In genomic region chr1:226408285-226409184, GRCh38 we compare ENCODE assay signal across 8 cellular contexts. TPM values are rescaled to one million over a fixed set of nuclear protein-coding genes. Genes with fewer than 3 reads are reported as not detected.
DNase-seq lines count a peak whose midpoint lies in the region; ATAC-seq and TF ChIP-seq lines count a peak whose summit lies in the region.

No MANE protein-coding gene starts in this region.

- peak overlapping the region in 9 of 10 donors; percentile 76 to 93 (median 87) for H3K27ac ChIP-seq in heart right ventricle

- H3K4me1 ChIP-seq in heart right ventricle (peaks cover 14 to 41% (median 36%) of the 10 kb centered on the region in 9 donors), mucosa of descending colon (ENCODE audit: low read depth) (peaks cover 9% of the 10 kb centered on the region)

- TF ChIP-seq CTCF in heart right ventricle (IDR thresholded peaks at IDR 0.05) (no peak), cardiac fibroblast (IDR thresholded peaks at IDR 0.05; ENCODE audit: low read depth, low read length) (no peak), mucosa of descending colon (IDR thresholded peaks at IDR 0.05) (no peak)

- DNase-seq in heart right ventricle (peak in 1 of 2 donors; percentile 27), Right ventricle myocardium inferior (ENCODE audit: missing footprints) (no peak), cardiac fibroblast (ENCODE audit: low read depth in 2 of 2) (no peak), mucosa of descending colon (peak in 2 of 3 donors; percentile 26 to 48), SHP77 (lab: John Stamatoyannopoulos, UW) (no peak), OCI-M2 (lab: John Stamatoyannopoulos, UW; ENCODE audit: unreplicated experiment) (no peak), T-helper 9 cell (no peak)
- DNase-seq in activated naive CD4-positive, alpha-beta T cell treated with anti-CD3 and anti-CD28 coated beads, Interleukin-2, amount 50 U/mL, for 16 hours: no peak

- H3K36me3 ChIP-seq in heart right ventricle (no peaks in the 10 kb centered on the region), mucosa of descending colon (ENCODE audit: low read depth) (no peaks in the 10 kb centered on the region)

- H3K4me3 ChIP-seq in heart right ventricle (peak overlapping the region in 9 of 10 donors; percentile 57 to 98 (median 87)), cardiac fibroblast (replicated peaks in 1 of 2; ENCODE audit: low read depth in 2 of 2, low read length in 2 of 2) (peak overlapping the region; percentile 28 to 80), mucosa of descending colon (peak overlapping the region; percentile 54)

- H3K9me3 ChIP-seq in heart right ventricle: no peaks in the 10 kb centered on the region
- H3K9me3 ChIP-seq in mucosa of descending colon: no peaks in the 10 kb centered on the region

- intact Hi-C loops in heart right ventricle (cut with DNase I) (loop anchor here in 1 of 10 donors (5.0 to 10.0 kb wide), 2 partner anchors 101 to 1156 kb away; partner anchors contain the start of genes LIN9 and ZNF678), Right ventricle myocardium inferior (cut with DNase I) (loop anchor here (5.0 kb wide), 2 partner anchors 36 to 106 kb away; no protein-coding TSS in a partner anchor), mucosa of descending colon (cut with DNase I, micrococcal nuclease) (no loop called here)

- no peaks in the 10 kb centered on the region for H3K27me3 ChIP-seq in heart right ventricle

- WGBS in heart right ventricle, 2 donors: 71 to 74% methylated on average over 25 of the region's 25 CpGs

- ATAC-seq in heart right ventricle (peak in 4 of 8 donors; percentile 7 to 28 (median 17)), Right ventricle myocardium inferior (no peak), mucosa of descending colon (no peak)

RNA-seq across cellular contexts. Expression of gene PARP1, which starts 0.6 kb away (rescaled TPM):
- total RNA-seq in heart right ventricle: 100 to 1,000 TPM in 9 of 10 donors, 10 to 100 TPM in 1; 98.9 to 154 (median 111) TPM
- polyA plus RNA-seq in heart right ventricle: 10 to 100 TPM; 36.1 to 70.0 TPM
- total RNA-seq in Right ventricle myocardium inferior: 154 TPM
- total RNA-seq in mucosa of descending colon: 10 to 100 TPM; 35.8 to 81.2 (median 63.2) TPM

Comparison
In these comparisons a context has a peak if more than half of its experiments do, and no peak if none do; other contexts are left out.
1. DNase-seq: peak in mucosa of descending colon (2 of 3); none in Right ventricle myocardium inferior (single experiment), cardiac fibroblast (0 of 2), SHP77 (0 of 2), OCI-M2 (single experiment), activated naive CD4-positive, alpha-beta T cell treated with anti-CD3 and anti-CD28 coated beads, Interleukin-2, amount 50 U/mL, for 16 hours (single experiment) and T-helper 9 cell (single experiment).
2. Peak in every context shown above with its lines, with median percentiles within 50 percentile points of each other: H3K4me3 ChIP-seq.